In the genomic region with DNA sequence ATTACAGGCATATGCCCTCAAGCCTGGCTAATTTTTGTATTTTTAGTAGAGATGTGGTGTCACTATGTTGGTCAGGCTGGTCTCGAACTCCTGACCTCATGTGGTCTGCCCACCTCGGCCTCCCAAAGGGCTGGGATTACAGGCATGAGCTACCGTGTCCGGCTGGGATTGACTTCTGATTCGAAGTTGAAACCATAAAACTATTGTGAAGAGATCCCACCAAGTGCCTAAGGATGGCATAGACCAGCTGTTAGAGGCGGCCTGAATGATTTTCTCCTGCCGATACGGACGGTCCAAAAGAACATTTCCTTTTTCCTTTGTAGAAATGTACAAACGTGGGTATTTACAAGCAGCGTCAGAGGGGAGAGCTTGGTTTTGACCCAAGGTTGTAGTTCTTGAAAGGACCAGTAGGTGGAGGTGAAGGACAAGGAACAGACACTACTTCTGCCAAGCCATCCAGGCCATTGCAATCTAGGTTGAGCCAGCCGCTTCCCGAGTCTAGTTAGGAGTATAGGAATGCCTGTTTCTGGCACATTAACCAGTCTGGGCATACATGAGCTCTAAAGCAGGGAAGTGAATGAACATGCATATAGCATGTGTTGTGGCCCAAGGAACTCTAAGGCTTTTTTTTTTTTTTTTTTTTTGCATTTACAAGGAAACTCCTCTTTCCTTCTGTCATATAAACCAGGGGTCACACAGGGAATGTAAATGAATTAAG, we compare ENCODE assay signal across 8 cellular contexts. TPM values are rescaled to one million over a fixed set of nuclear protein-coding genes. Genes with fewer than 3 reads are reported as not detected.
DNase-seq lines count a peak whose midpoint lies in the region; ATAC-seq and TF ChIP-seq lines count a peak whose summit lies in the region.

No MANE protein-coding gene starts in this region.

- peak; percentile 79 for TF ChIP-seq CTCF in GM10248 (IDR thresholded peaks at IDR 0.05; ENCODE audit: control extremely low read depth, extremely low read depth, low read depth, missing control alignments)
- peak; percentile 96 for TF ChIP-seq CTCF in KMS-11 (conservative IDR thresholded peaks at IDR 0.05; ENCODE audit: low read depth, low read length)
- TF ChIP-seq CTCF in esophagus muscularis mucosa (IDR thresholded peaks at IDR 0.05): peak; percentile 85 to 92 (median 90)
- peak; percentile 92 for TF ChIP-seq CTCF in nephron progenitor cell (IDR thresholded peaks at IDR 0.05)
- TF ChIP-seq CTCF in thoracic aorta (IDR thresholded peaks at IDR 0.05): peak; percentile 88

- POLR2A ChIA-PET in GM10248 (lab: Yijun Ruan, JAX): no interaction called here

- H3K4me2 ChIP-seq in KMS-11: no peak overlapping the region

- H2AFZ ChIP-seq in KMS-11 (ENCODE audit: low read depth): peak overlapping the region; percentile 48; the same call in 1 of the 2 replicates

- no peak overlapping the region for H3K27ac ChIP-seq in KMS-11
- no peak overlapping the region for H3K27ac ChIP-seq in esophagus muscularis mucosa (replicated peaks in 1 of 4)
- no peak overlapping the region for H3K27ac ChIP-seq in thoracic aorta

- peak; percentile 84 for ATAC-seq in thoracic aorta (ENCODE audit: insufficient number of reproducible peaks, low FRiP score, low read depth)
- no peak for ATAC-seq in GM21390 (IDR thresholded peaks at IDR 0.05; ENCODE audit: unreplicated experiment)

- 14% methylated on average over 13 of the region's 13 CpGs for WGBS in esophagus muscularis mucosa

- DNase-seq in GM10248 (ENCODE audit: extremely low spot score) (peak; percentile 74), OCI-M2 (lab: John Stamatoyannopoulos, UW; ENCODE audit: unreplicated experiment) (peak; percentile 75), activated T-cell treated with anti-CD3 and anti-CD28 coated beads for 24 hours (ENCODE audit: low read depth) (peak; percentile 61), esophagus muscularis mucosa (ENCODE audit: extremely low spot score) (no peak), nephron progenitor cell (peak; percentile 78), thoracic aorta (ENCODE audit: low spot score) (peak; percentile 47)

- intact Hi-C loops in esophagus muscularis mucosa (cut with DNase I): loop anchor here (10.0 kb wide), 1 partner anchor 607 kb away; no protein-coding TSS in a partner anchor

- H3K9me3 ChIP-seq in esophagus muscularis mucosa (no peaks in the 10 kb centered on the region), thoracic aorta (no peaks in the 10 kb centered on the region)

- no peaks in the 10 kb centered on the region for H3K36me3 Mint-ChIP-seq in nephron progenitor cell (ENCODE audit: low read depth)

- CTCF ChIA-PET in GM10248 (lab: Yijun Ruan, JAX): interaction anchor here (0.6 to 9.9 kb wide), 70 partner anchors 10 to 943 kb away, joined by 3 to 194 read pairs (median 4); partner anchors contain the start of genes BCAS4, DPM1 and MOCS3

- H3K27me3 Mint-ChIP-seq in nephron progenitor cell (ENCODE audit: low read depth, poor library complexity): peaks cover 27% of the 10 kb centered on the region

- TF ChIP-seq EP300 in esophagus muscularis mucosa (IDR thresholded peaks at IDR 0.05): no peak

- peaks cover 6% of the 10 kb centered on the region for H3K4me1 Mint-ChIP-seq in nephron progenitor cell

- no peaks in the 10 kb centered on the region for H3K79me2 ChIP-seq in KMS-11 (ENCODE audit: insufficient read depth, low read depth)

- no peaks in the 10 kb centered on the region for H3K36me3 ChIP-seq in KMS-11 (ENCODE audit: insufficient read depth)
- no peaks in the 10 kb centered on the region for H3K36me3 ChIP-seq in esophagus muscularis mucosa
- no peaks in the 10 kb centered on the region for H3K36me3 ChIP-seq in thoracic aorta

- H3K27ac Mint-ChIP-seq in nephron progenitor cell: no peak overlapping the region

- no peak overlapping the region for H3K4me3 Mint-ChIP-seq in nephron progenitor cell

- H3K9me3 Mint-ChIP-seq in nephron progenitor cell: no peaks in the 10 kb centered on the region

- TF ChIP-seq POLR2A in esophagus muscularis mucosa (IDR thresholded peaks at IDR 0.05; ENCODE audit: low read depth): no peak

- H3K4me1 ChIP-seq in KMS-11 (ENCODE audit: low read depth, poor library complexity, severe bottlenecking): no peaks in the 10 kb centered on the region
- H3K4me1 ChIP-seq in esophagus muscularis mucosa: peaks cover 0 to 7% (median 3%) of the 10 kb centered on the region in 4 donors
- no peaks in the 10 kb centered on the region for H3K4me1 ChIP-seq in thoracic aorta (ENCODE audit: control insufficient read depth in 1 of 2, low read depth in 2 of 2)

- H4K20me1 ChIP-seq in KMS-11 (ENCODE audit: insufficient read depth): no peaks in the 10 kb centered on the region

- no peak overlapping the region for H3K4me3 ChIP-seq in KMS-11 (IDR thresholded peaks at IDR 0.05; ENCODE audit: insufficient read depth, low read depth, low read length)
- peak overlapping the region in 1 of 4 donors; percentile 18 for H3K4me3 ChIP-seq in esophagus muscularis mucosa
- no peak overlapping the region for H3K4me3 ChIP-seq in thoracic aorta

- no peak overlapping the region for H3K9ac ChIP-seq in KMS-11

- H3K27me3 ChIP-seq in KMS-11 (ENCODE audit: insufficient read depth, low read depth): 0 out of 2 replicates have a peak, but pooled peaks cover 2% of the 10 kb centered on the region
- H3K27me3 ChIP-seq in esophagus muscularis mucosa: peaks cover 0 to 61% (median 5%) of the 10 kb centered on the region in 4 donors
- H3K27me3 ChIP-seq in thoracic aorta (replicated peaks; ENCODE audit: insufficient read depth): no peaks in the 10 kb centered on the region

RNA-seq across cellular contexts. Expression of gene MOCS3, which starts 29.0 kb away (rescaled TPM):
- total RNA-seq in esophagus muscularis mucosa: 1 to 10 TPM; 2.9 to 6.2 (median 4.2) TPM
- total RNA-seq in thoracic aorta: 1 to 10 TPM; 4.2 to 5.3 TPM

RNA-seq across cellular contexts. Expression of gene DPM1, which starts 29.3 kb away (rescaled TPM):
- 10 to 100 TPM; 33.6 to 56.3 (median 41.7) TPM for total RNA-seq in esophagus muscularis mucosa
- 10 to 100 TPM; 43.6 to 75.3 TPM for total RNA-seq in thoracic aorta

RNA-seq across cellular contexts. Expression of gene KCNG1, which starts 35.3 kb away (rescaled TPM):
- 1 to 10 TPM in 1 of 4 donors, under 1 TPM in 3; 0.42 to 2.2 (median 0.64) TPM for total RNA-seq in esophagus muscularis mucosa
- 1 to 10 TPM in 1 of 2 donors, under 1 TPM in 1; 0.41 to 1.9 TPM for total RNA-seq in thoracic aorta

RNA-seq across cellular contexts. Expression of gene ADNP, which starts 56.4 kb away (rescaled TPM):
- total RNA-seq in esophagus muscularis mucosa (10 to 100 TPM; 39.1 to 59.8 (median 48.2) TPM), thoracic aorta (10 to 100 TPM; 32.5 to 61.4 TPM)
